In genomic region chr15:80071652-80072051, GRCh38 we compare ENCODE assay signal across 12 cellular contexts. TPM values are rescaled to one million over a fixed set of nuclear protein-coding genes. Genes with fewer than 3 reads are reported as not detected.
DNase-seq lines count a peak whose midpoint lies in the region; ATAC-seq and TF ChIP-seq lines count a peak whose summit lies in the region.
"Had no signal": no experiment of that assay in that cellular context is flagged by ENCODE, and none has a peak within 500 bp of the region (broad histone marks: within the 10 kb centered on the region; RNA-seq: fewer than 3 reads in every experiment).

No MANE protein-coding gene starts in this region.

- peaks cover 15% of the 10 kb centered on the region for H3K36me3 Mint-ChIP-seq in activated T-cell treated with anti-CD3 and anti-CD28 coated beads, Interleukin-2, amount 50 U/mL, for 4 hours (ENCODE audit: insufficient read depth)

- no peaks in the 10 kb centered on the region for H3K9me2 ChIP-seq in hepatocyte (replicated peaks; ENCODE audit: insufficient read depth)

- DNase-seq in activated T-cell treated with anti-CD3 and anti-CD28 coated beads, Interleukin-2, amount 50 U/mL, for 4 hours, result no peak
- no peak for DNase-seq in activated T-cell treated with anti-CD3 and anti-CD28 coated beads, Interleukin-2, amount 50 U/mL, for 48 hours
- DNase-seq in hepatocyte (ENCODE audit: low spot score) (no peak), stomach (no peak), HuH-7.5 (ENCODE audit: low spot score) (no peak), posterior cingulate gyrus (no peak)
- DNase-seq: activated CD8-positive, alpha-beta memory T cell treated with anti-CD3 and anti-CD28 coated beads, Interleukin-2, amount 50 U/mL, for 4 hours had no signal

- TF ChIP-seq CTCF in VCaP (conservative IDR thresholded peaks at IDR 0.05), result no peak
- TF ChIP-seq CTCF in hepatocyte (IDR thresholded peaks at IDR 0.05; ENCODE audit: poor library complexity), result no peak
- no peak for TF ChIP-seq CTCF in stomach (IDR thresholded peaks at IDR 0.05)

- H3K79me2 ChIP-seq in hepatocyte, result peaks cover 96% of the 10 kb centered on the region

- no peaks in the 10 kb centered on the region for H3K27me3 Mint-ChIP-seq in activated T-cell treated with anti-CD3 and anti-CD28 coated beads, Interleukin-2, amount 50 U/mL, for 4 hours (ENCODE audit: low read depth)
- H3K27me3 Mint-ChIP-seq: IgD-negative memory B cell, naive B cell had no signal

- peaks cover 28% of the 10 kb centered on the region for H3K4me1 ChIP-seq in hepatocyte (ENCODE audit: insufficient read depth)
- peaks cover 25 to 80% (median 56%) of the 10 kb centered on the region in 4 donors for H3K4me1 ChIP-seq in stomach

- H3K36me3 ChIP-seq in hepatocyte (replicated peaks; ENCODE audit: insufficient read depth, low read depth), result no peaks in the 10 kb centered on the region
- H3K36me3 ChIP-seq in stomach, result no peaks in the 10 kb centered on the region
- H3K36me3 ChIP-seq: tibial nerve had no signal

- intact Hi-C loops in stomach (cut with DNase I; ENCODE audit: low total_unique reads), result no loop called here
- intact Hi-C loops in posterior cingulate gyrus (cut with DNase I), result no loop called here

- H3K4me3 ChIP-seq in hepatocyte (peak overlapping the region; percentile 13), stomach (peak overlapping the region; percentile 34 to 42 (median 36))

- H3K27me3 ChIP-seq in hepatocyte (no peaks in the 10 kb centered on the region), stomach (no peaks in the 10 kb centered on the region)
- H3K27me3 ChIP-seq: tibial nerve had no signal

- H3K4me3 Mint-ChIP-seq in activated T-cell treated with anti-CD3 and anti-CD28 coated beads, Interleukin-2, amount 50 U/mL, for 4 hours, result peak overlapping the region; percentile 80

- no peak for TF ChIP-seq POLR2A in stomach (IDR thresholded peaks at IDR 0.05)

- H3K4me1 Mint-ChIP-seq in activated T-cell treated with anti-CD3 and anti-CD28 coated beads, Interleukin-2, amount 50 U/mL, for 4 hours (ENCODE audit: low read depth), result peaks cover 64% of the 10 kb centered on the region

- ATAC-seq in activated T-cell treated with anti-CD3 and anti-CD28 coated beads, Interleukin-2, amount 50 U/mL, for 4 hours, result no peak
- ATAC-seq in GM21717 (IDR thresholded peaks at IDR 0.05; ENCODE audit: unreplicated experiment), result no peak

- H3K4me2 ChIP-seq in hepatocyte, result peak overlapping the region; percentile 68

- TF ChIP-seq EP300 in stomach (IDR thresholded peaks at IDR 0.05), result no peak

- H3K9me3 Mint-ChIP-seq in activated T-cell treated with anti-CD3 and anti-CD28 coated beads, Interleukin-2, amount 50 U/mL, for 4 hours, result no peaks in the 10 kb centered on the region
- H3K9me3 Mint-ChIP-seq: IgD-negative memory B cell, naive B cell had no signal

- H3K9me3 ChIP-seq in hepatocyte (ENCODE audit: low read depth) (no peaks in the 10 kb centered on the region), stomach (no peaks in the 10 kb centered on the region)
- H3K9me3 ChIP-seq: tibial nerve had no signal

- H3K27ac ChIP-seq in VCaP (peak overlapping the region; percentile 71), hepatocyte (peak overlapping the region; percentile 8), stomach (peak overlapping the region in 3 of 5 donors; percentile 49 to 75 (median 62))

- peaks cover 79% of the 10 kb centered on the region for H4K20me1 ChIP-seq in hepatocyte (ENCODE audit: insufficient read depth, poor library complexity, severe bottlenecking)

- H2AFZ ChIP-seq in hepatocyte, result no peak overlapping the region

RNA-seq across cellular contexts. Expression of gene ZFAND6, which starts 12.2 kb away (rescaled TPM):
- total RNA-seq in activated T-cell treated with anti-CD3 and anti-CD28 coated beads, Interleukin-2, amount 50 U/mL, for 4 hours, result 10 to 100 TPM; 21.9 to 24.7 (median 22.9) TPM
- 160 and 187 TPM in 2 replicates for total RNA-seq in hepatocyte
- polyA plus RNA-seq in hepatocyte, result 104 and 113 TPM in 2 replicates
- 100 to 1,000 TPM in 2 of 5 donors, 10 to 100 TPM in 3; 12.2 to 271 (median 61.9) TPM for total RNA-seq in stomach
- 100 to 1,000 TPM in 1 of 3 donors, 10 to 100 TPM in 2; 41.5 to 113 (median 71.0) TPM for polyA plus RNA-seq in stomach

Comparison
In these comparisons a context has a peak if more than half of its experiments do, and no peak if none do; other contexts are left out.
1. H3K27ac ChIP-seq: peak in every context shown above with its lines; median percentile 71 in VCaP; 62 in stomach; 8 in hepatocyte.